ENCODE assay signal across 8 cellular contexts in genomic region chr20:44965651-44966029, GRCh38. TPM values are rescaled to one million over a fixed set of nuclear protein-coding genes. Genes with fewer than 3 reads are reported as not detected.
DNase-seq lines count a peak whose midpoint lies in the region; ATAC-seq and TF ChIP-seq lines count a peak whose summit lies in the region.

No MANE protein-coding gene starts in this region.

- H3K27me3 Mint-ChIP-seq in nephron (ENCODE audit: low read depth) = no peaks in the 10 kb centered on the region

- H3K9me3 Mint-ChIP-seq in nephron = no peaks in the 10 kb centered on the region

- H3K36me3 ChIP-seq in MG63 (peaks cover 2% of the 10 kb centered on the region), duodenal mucosa (ENCODE audit: control insufficient read depth in 1 of 2, insufficient read depth in 2 of 2, low read length in 2 of 2) (no peaks in the 10 kb centered on the region)

- no peaks in the 10 kb centered on the region for H3K36me3 Mint-ChIP-seq in nephron (ENCODE audit: low read depth)

- H3K27ac Mint-ChIP-seq in nephron = peak overlapping the region; percentile 71 to 85 (median 75)

- H3K9me3 ChIP-seq in MG63 (no peaks in the 10 kb centered on the region), duodenal mucosa (ENCODE audit: control insufficient read depth in 1 of 2, low read length in 2 of 2) (no peaks in the 10 kb centered on the region)

- peaks cover 31 to 37% of the 10 kb centered on the region in 2 donors for H3K4me1 ChIP-seq in duodenal mucosa (ENCODE audit: control insufficient read depth in 1 of 2, insufficient read depth in 2 of 2, low read length in 2 of 2)

- ATAC-seq in GM19455 (IDR thresholded peaks at IDR 0.05; ENCODE audit: unreplicated experiment) = no peak

- DNase-seq in AG10803 (ENCODE audit: low read depth) (no peak), MG63 (no peak), HT-29 (ENCODE audit: low spot score) (no peak), AG08395 (ENCODE audit: low spot score) (no peak), CD1c-positive myeloid dendritic cell (ENCODE audit: extremely low spot score) (no peak)

- peak overlapping the region; percentile 96 for H3K4me3 ChIP-seq in AG10803 (ENCODE audit: low read length)
- peak overlapping the region; percentile 93 for H3K4me3 ChIP-seq in MG63
- peak overlapping the region; percentile 97 for H3K4me3 ChIP-seq in duodenal mucosa (ENCODE audit: low read depth in 1 of 2, low read length in 2 of 2)

- H3K9ac ChIP-seq in duodenal mucosa (ENCODE audit: low read depth in 1 of 2, low read length in 2 of 2) = peak overlapping the region; percentile 89 to 90

- H3K27ac ChIP-seq in duodenal mucosa (ENCODE audit: low read depth, low read length) = peak overlapping the region; percentile 87

- H3K27me3 ChIP-seq in MG63 (no peaks in the 10 kb centered on the region), duodenal mucosa (ENCODE audit: control insufficient read depth in 1 of 2, insufficient read depth in 2 of 2, low read length in 2 of 2) (no peaks in the 10 kb centered on the region)

- H3K4me3 Mint-ChIP-seq in nephron = peak overlapping the region; percentile 97 to 100 (median 99)

- H3K4me1 Mint-ChIP-seq in nephron = peaks cover 23% of the 10 kb centered on the region

- TF ChIP-seq CTCF in AG10803 (conservative IDR thresholded peaks at IDR 0.05; ENCODE audit: low read length) (no peak), nephron (IDR thresholded peaks at IDR 0.05; ENCODE audit: unreplicated experiment in 3 of 3) (no peak)

RNA-seq across cellular contexts. Expression of gene STK4, which starts 0.7 kb away (rescaled TPM):
- 9.8 and 15.7 TPM in 2 replicates for total RNA-seq in MG63 (2014; rRNA removed; shearing (Covaris generic); ENCODE audit: low replicate concordance)
- 23.1 and 27.1 TPM in 2 replicates for total RNA-seq in HT-29 (2014; rRNA removed; shearing (Covaris generic))

RNA-seq across cellular contexts. Expression of gene TOMM34, which starts 5.4 kb away (rescaled TPM):
- total RNA-seq in MG63 (2014; rRNA removed; shearing (Covaris generic); ENCODE audit: low replicate concordance) = 63.9 and 75.9 TPM in 2 replicates
- 80.5 and 85.2 TPM in 2 replicates for total RNA-seq in HT-29 (2014; rRNA removed; shearing (Covaris generic))

RNA-seq across cellular contexts. Expression of gene PABPC1L, which starts 55.8 kb away (rescaled TPM):
- 9.1 and 10.0 TPM in 2 replicates for total RNA-seq in MG63 (2014; rRNA removed; shearing (Covaris generic); ENCODE audit: low replicate concordance)
- total RNA-seq in HT-29 (2014; rRNA removed; shearing (Covaris generic)) = 53.4 and 54.6 TPM in 2 replicates
